25 cellular contexts compared by ENCODE assay signal in genomic region chr20:35108921-35109320, GRCh38.
"Had no signal": no experiment of that assay in that cellular context is flagged by ENCODE, and none has a peak within 500 bp of the region (broad histone marks: within the 10 kb centered on the region; RNA-seq: fewer than 3 reads in every experiment).

No MANE protein-coding gene starts in this region.

- H3K27ac Mint-ChIP-seq: endodermal cell; naive B cell; nephron; stimulated activated memory B cell treated with anti-CD40 and anti-IgM and Interleukin-4, amounts not matched to agents 10 μg/mL and 1 μg/mL and 100 μg/mL, for 72 hours; stimulated activated naive CD8-positive, alpha-beta T cell treated with anti-CD3 and anti-CD28 coated beads, Interleukin-15, Interleukin-2, amounts not matched to agents 100 ng/mL and 50 ng/mL, for 24 hours had no signal

- H3K4me3 ChIP-seq: colonic mucosa, esophagus muscularis mucosa, gastroesophageal sphincter, lung, psoas muscle, spleen, tibial artery, upper lobe of right lung, vagina had no signal

- H3K36me3 ChIP-seq: colonic mucosa, vagina had no signal

- H3K27me3 ChIP-seq: colonic mucosa, esophagus muscularis mucosa, gastroesophageal sphincter, spleen, tibial artery, upper lobe of right lung, vagina had no signal

- H3K36me3 Mint-ChIP-seq: naive B cell had no signal

- DNase-seq: colonic mucosa; dermis blood vessel endothelial cell; endodermal cell; glutamatergic neuron; kidney; left colon; left ventricle myocardium superior; mesendoderm; naive B cell; psoas muscle; retina; spleen; stimulated activated CD4-positive, alpha-beta T cell treated with anti-CD3 and anti-CD28 coated beads, Interleukin-15, amount 100 ng/mL, for 24 hours; stimulated activated CD4-positive, alpha-beta T cell treated with anti-CD3 and anti-CD28 coated beads, Interleukin-1b, Interleukin-23, amount 100 ng/mL, for 48 hours; stimulated activated CD4-positive, alpha-beta T cell treated with anti-CD3 and anti-CD28 coated beads, Interleukin-4, amount 100 ng/mL, for 24 hours; tibial artery; upper lobe of right lung had no signal

- H3K4me1 ChIP-seq: colonic mucosa, esophagus muscularis mucosa, gastroesophageal sphincter, psoas muscle, spleen, tibial artery, upper lobe of right lung, vagina had no signal

- H3K9me3 ChIP-seq: colonic mucosa, esophagus muscularis mucosa, gastroesophageal sphincter, psoas muscle, spleen, tibial artery, upper lobe of right lung, vagina had no signal

- H3K9me3 Mint-ChIP-seq: endodermal cell; naive B cell; nephron; stimulated activated memory B cell treated with anti-CD40 and anti-IgM and Interleukin-4, amounts not matched to agents 10 μg/mL and 1 μg/mL and 100 μg/mL, for 72 hours; stimulated activated naive CD8-positive, alpha-beta T cell treated with anti-CD3 and anti-CD28 coated beads, Interleukin-15, Interleukin-2, amounts not matched to agents 100 ng/mL and 50 ng/mL, for 24 hours had no signal

- H3K27ac ChIP-seq: colonic mucosa, esophagus muscularis mucosa, gastroesophageal sphincter, psoas muscle, spleen, tibial artery, upper lobe of right lung, vagina had no signal

- ATAC-seq: gastroesophageal sphincter; left colon; left ventricle myocardium superior; psoas muscle; sciatic nerve; stimulated activated memory B cell treated with anti-CD40 and anti-IgM and Interleukin-4, amounts not matched to agents 10 μg/mL and 1 μg/mL and 100 μg/mL, for 72 hours; upper lobe of right lung had no signal
